8 cellular contexts compared by ENCODE assay signal in genomic region chr5:177473461-177473991, GRCh38. TPM values are rescaled to one million over a fixed set of nuclear protein-coding genes. Genes with fewer than 3 reads are reported as not detected.
DNase-seq lines count a peak whose midpoint lies in the region; ATAC-seq and TF ChIP-seq lines count a peak whose summit lies in the region.

DBN1 (minus strand) TSS chr5:177473634; CDS start chr5:177473521, 113 bp downstream.

- no peaks in the 10 kb centered on the region for H3K27me3 ChIP-seq in CD8-positive, alpha-beta T cell (ENCODE audit: insufficient read depth, low read length)
- H3K27me3 ChIP-seq in breast epithelium (no peaks in the 10 kb centered on the region), skeletal muscle tissue (ENCODE audit: control insufficient read depth in 3 of 3, insufficient read depth in 3 of 3, low read length in 3 of 3) (peaks cover 0 to 6% (median 0%) of the 10 kb centered on the region in 3 donors)

- H3K27me3 Mint-ChIP-seq in CD8-positive, alpha-beta T cell (ENCODE audit: low read depth): no peaks in the 10 kb centered on the region

- no peaks in the 10 kb centered on the region for H3K9me3 ChIP-seq in CD8-positive, alpha-beta T cell (ENCODE audit: low read length)
- H3K9me3 ChIP-seq in breast epithelium (no peaks in the 10 kb centered on the region), skeletal muscle tissue (ENCODE audit: control insufficient read depth in 3 of 3, low read length in 3 of 3) (no peaks in the 10 kb centered on the region)

- intact Hi-C loops in CD8-positive, alpha-beta T cell (cut with DNase I, micrococcal nuclease): loop anchor here in 1 of 2 experiments (2.0 kb wide), 1 partner anchor 23 kb away; the partner anchor contains the start of gene PDLIM7
- intact Hi-C loops in breast epithelium (cut with DNase I; ENCODE audit: low total_unique reads): no loop called here

- H3K4me3 ChIP-seq in CD8-positive, alpha-beta T cell (ENCODE audit: low read depth, low read length): peak within 1 kb of the TSS; percentile 67
- H3K4me3 ChIP-seq in breast epithelium (peak within 1 kb of the TSS; percentile 81 to 96 (median 81)), skeletal muscle tissue (ENCODE audit: low read length in 3 of 3) (peak within 1 kb of the TSS; percentile 59 to 66 (median 59))

- TF ChIP-seq POLR2A in breast epithelium (IDR thresholded peaks at IDR 0.05): no peak

- peak within 1 kb of the TSS; percentile 51 to 72 (median 56) for H3K9ac ChIP-seq in skeletal muscle tissue (ENCODE audit: low read depth in 1 of 3, low read length in 3 of 3)

- H3K36me3 ChIP-seq in CD8-positive, alpha-beta T cell (ENCODE audit: insufficient read depth, low read length): no peaks in the 10 kb centered on the region
- H3K36me3 ChIP-seq in breast epithelium: no peaks in the 10 kb centered on the region
- peaks cover 0 to under 1% (median 0%) of the 10 kb centered on the region in 3 donors for H3K36me3 ChIP-seq in skeletal muscle tissue (ENCODE audit: control insufficient read depth in 3 of 3, insufficient read depth in 3 of 3, low read length in 3 of 3)

- CTCF ChIA-PET in CD8-positive, alpha-beta T cell (lab: Charles Lee): interaction anchor here (0.8 to 4.5 kb wide), 6 partner anchors 16 to 70 kb away, joined by 4 to 34 read pairs (median 10); no protein-coding TSS in a partner anchor

- DNase-seq in CD8-positive, alpha-beta T cell: no peak
- DNase-seq in NCI-H774 (lab: John Stamatoyannopoulos, UW) (peak; percentile 48), breast epithelium (ENCODE audit: low spot score in 2 of 2) (no peak), iPS-NIHi7 (ENCODE audit: extremely low spot score) (peak; percentile 88), GM19240 (ENCODE audit: insufficient read length, low spot score) (no peak), SIG-M5 treated with dmso at 0.1 percent for 504 hours (lab: John Stamatoyannopoulos, UW; ENCODE audit: unreplicated experiment) (no peak)

- POLR2A ChIA-PET in CD8-positive, alpha-beta T cell (lab: Charles Lee): interaction anchor here (1.4 to 2.4 kb wide), 4 partner anchors 17 to 42 kb away, joined by 3 to 18 read pairs (median 9); partner anchors contain the start of gene PDLIM7

- peak; percentile 27 for ATAC-seq in CD8-positive, alpha-beta T cell
- ATAC-seq in GM19452 (IDR thresholded peaks at IDR 0.05; ENCODE audit: unreplicated experiment): peak; percentile 33

- peak within 1 kb of the TSS; percentile 82 for H3K27ac Mint-ChIP-seq in CD8-positive, alpha-beta T cell

- peak within 1 kb of the TSS; percentile 30 for H3K27ac ChIP-seq in CD8-positive, alpha-beta T cell (ENCODE audit: low read depth, low read length)
- peak within 1 kb of the TSS; percentile 55 to 77 for H3K27ac ChIP-seq in breast epithelium
- H3K27ac ChIP-seq in skeletal muscle tissue (ENCODE audit: low read depth, low read length): peak within 1 kb of the TSS; percentile 47

- H3K4me1 Mint-ChIP-seq in CD8-positive, alpha-beta T cell (ENCODE audit: low read depth): peaks cover 52% of the 10 kb centered on the region

- H3K4me1 ChIP-seq in CD8-positive, alpha-beta T cell (ENCODE audit: insufficient read depth, low read length): peaks cover 43% of the 10 kb centered on the region
- peaks cover 9 to 14% of the 10 kb centered on the region in 2 donors for H3K4me1 ChIP-seq in breast epithelium
- H3K4me1 ChIP-seq in skeletal muscle tissue (ENCODE audit: control insufficient read depth in 3 of 3, insufficient read depth in 3 of 3, low read length in 3 of 3): peaks cover 37 to 40% (median 39%) of the 10 kb centered on the region in 3 donors

- no peaks in the 10 kb centered on the region for H3K36me3 Mint-ChIP-seq in CD8-positive, alpha-beta T cell

- no peaks in the 10 kb centered on the region for H3K9me3 Mint-ChIP-seq in CD8-positive, alpha-beta T cell

- H3K4me3 Mint-ChIP-seq in CD8-positive, alpha-beta T cell: peak within 1 kb of the TSS; percentile 80

- no peak for TF ChIP-seq CTCF in CD8-positive, alpha-beta T cell (IDR thresholded peaks at IDR 0.05)
- TF ChIP-seq CTCF in breast epithelium (IDR thresholded peaks at IDR 0.05): no peak

RNA-seq across cellular contexts. Expression of gene DBN1, which starts in this region (rescaled TPM):
- total RNA-seq in CD8-positive, alpha-beta T cell: 10 to 100 TPM; 16.2 to 19.9 TPM
- 10 to 100 TPM; 30.7 to 94.6 (median 61.3) TPM for total RNA-seq in breast epithelium
- 108 TPM for total RNA-seq in skeletal muscle tissue

Comparison
In these comparisons a context has a peak if more than half of its experiments do, and no peak if none do; other contexts are left out.
1. DNase-seq: peak in NCI-H774 (single experiment) and iPS-NIHi7 (single experiment); none in CD8-positive, alpha-beta T cell (0 of 7), breast epithelium (0 of 2), GM19240 (single experiment) and SIG-M5 treated with dmso at 0.1 percent for 504 hours (single experiment).
2. Peak in every context shown above with its lines, with median percentiles within 50 percentile points of each other: H3K27ac ChIP-seq and H3K4me3 ChIP-seq.